ENCODE assay signal across 8 cellular contexts in genomic region chr10:79331709-79332108, GRCh38. TPM values are rescaled to one million over a fixed set of nuclear protein-coding genes. Genes with fewer than 3 reads are reported as not detected.
DNase-seq lines count a peak whose midpoint lies in the region; ATAC-seq and TF ChIP-seq lines count a peak whose summit lies in the region.

No MANE protein-coding gene starts in this region.

- no peak overlapping the region for H3K4me3 ChIP-seq in fibroblast of pulmonary artery (replicated peaks; ENCODE audit: low read depth, low read length)

- no peak overlapping the region for H3K27ac Mint-ChIP-seq in glutamatergic neuron (ENCODE audit: unreplicated experiment)

- H3K9me3 Mint-ChIP-seq in glutamatergic neuron (ENCODE audit: unreplicated experiment), result peaks cover 5% of the 10 kb centered on the region

- no peaks in the 10 kb centered on the region for H3K36me3 Mint-ChIP-seq in glutamatergic neuron (ENCODE audit: unreplicated experiment)

- H3K4me1 Mint-ChIP-seq in glutamatergic neuron (ENCODE audit: low read depth, unreplicated experiment), result peaks cover 7% of the 10 kb centered on the region

- no peak overlapping the region for H3K4me3 Mint-ChIP-seq in glutamatergic neuron (ENCODE audit: unreplicated experiment)

- no peaks in the 10 kb centered on the region for H3K27me3 Mint-ChIP-seq in glutamatergic neuron (ENCODE audit: unreplicated experiment)

- TF ChIP-seq CTCF in fibroblast of pulmonary artery (IDR thresholded peaks at IDR 0.05; ENCODE audit: low read length, missing control alignments) (no peak), glutamatergic neuron (IDR thresholded peaks at IDR 0.05; ENCODE audit: partially characterized antibody, unreplicated experiment) (no peak)

- DNase-seq in AG08395 (ENCODE audit: low spot score) (peak; percentile 75), fibroblast of pulmonary artery (ENCODE audit: low read depth) (peak; percentile 57), mucosa of gallbladder (ENCODE audit: low spot score) (no peak), glutamatergic neuron (no peak)
- DNase-seq in activated CD4-positive, alpha-beta T cell treated with anti-CD3 and anti-CD28 coated beads, Interleukin-2, amount 50 U/mL, for 24 hours (ENCODE audit: low read depth in 1 of 2, low spot score in 1 of 2), result peak; percentile 55 to 86
- peak; percentile 67 to 87 for DNase-seq in stimulated activated CD4-positive, alpha-beta T cell treated with anti-CD3 and anti-CD28 coated beads, Interleukin-4, amount 100 ng/mL, for 48 hours (ENCODE audit: low read depth in 2 of 2)

- ATAC-seq in GM19372 (IDR thresholded peaks at IDR 0.05; ENCODE audit: low read depth, unreplicated experiment), result peak; percentile 76
- peak; percentile 63 for ATAC-seq in HG03558 (IDR thresholded peaks at IDR 0.05; ENCODE audit: extremely low read depth, unreplicated experiment)

RNA-seq across cellular contexts. Expression of gene PPIF, which starts 15.6 kb away (rescaled TPM):
- total RNA-seq in mucosa of gallbladder (49.4 TPM), glutamatergic neuron (ENCODE audit: unreplicated experiment) (24.2 TPM)

Comparison
In these comparisons a context has a peak if more than half of its experiments do, and no peak if none do; other contexts are left out.
1. DNase-seq: peak in AG08395 (single experiment), activated CD4-positive, alpha-beta T cell treated with anti-CD3 and anti-CD28 coated beads, Interleukin-2, amount 50 U/mL, for 24 hours (2 of 2), fibroblast of pulmonary artery (single experiment) and stimulated activated CD4-positive, alpha-beta T cell treated with anti-CD3 and anti-CD28 coated beads, Interleukin-4, amount 100 ng/mL, for 48 hours (2 of 2); none in mucosa of gallbladder (single experiment) and glutamatergic neuron (single experiment).